In the genomic region with DNA sequence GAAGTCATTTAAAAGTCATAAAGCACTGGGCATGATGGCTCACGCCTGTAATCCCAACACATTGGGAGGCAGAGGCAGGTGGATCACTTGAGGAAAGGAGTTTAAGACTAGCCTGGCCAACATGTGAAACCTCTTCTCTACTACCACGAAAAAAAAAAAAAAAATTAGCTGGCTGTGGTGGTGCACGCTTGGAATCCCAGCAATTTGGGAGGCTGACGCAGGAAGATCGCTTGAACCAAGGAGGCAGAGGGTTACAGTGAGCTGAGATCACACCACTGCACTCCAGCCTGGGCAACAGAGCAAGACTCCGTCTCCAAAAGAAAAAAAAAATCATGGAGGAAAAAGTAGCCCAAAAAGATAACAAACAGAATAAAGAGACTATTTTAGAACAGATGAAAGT, we compare ENCODE assay signal across 21 cellular contexts. TPM values are rescaled to one million over a fixed set of nuclear protein-coding genes. Genes with fewer than 3 reads are reported as not detected.
DNase-seq lines count a peak whose midpoint lies in the region; ATAC-seq, FAIRE-seq and TF ChIP-seq lines count a peak whose summit lies in the region.
"Had no signal": no experiment of that assay in that cellular context is flagged by ENCODE, and none has a peak within 500 bp of the region (broad histone marks: within the 10 kb centered on the region; RNA-seq: fewer than 3 reads in every experiment).

No MANE protein-coding gene starts in this region.

- CTCF ChIA-PET in K562 (lab: Yijun Ruan, JAX; ENCODE audit: low intra/inter-chr PET ratio), result no interaction called here

- TF ChIP-seq EP300 in K562 (IDR thresholded peaks at IDR 0.05; ENCODE audit: low read length), result no peak

- in situ Hi-C loops in K562 (cut with MboI), result no loop called here

- H3K27ac Mint-ChIP-seq in activated naive CD8-positive, alpha-beta T cell treated with anti-CD3 and anti-CD28 coated beads for 36 hours, result peak overlapping the region; percentile 29
- no peak overlapping the region for H3K27ac Mint-ChIP-seq in activated naive CD8-positive, alpha-beta T cell treated with anti-CD3 and anti-CD28 coated beads, Interleukin-2, amount 50 U/mL, for 24 hours
- peak overlapping the region; percentile 19 for H3K27ac Mint-ChIP-seq in neural crest cell (ENCODE audit: unreplicated experiment)
- peak overlapping the region; percentile 59 for H3K27ac Mint-ChIP-seq in stimulated activated naive B cell treated with anti-CD40 and anti-IgM and Interleukin-4, amounts not matched to agents 10 μg/mL and 1 μg/mL and 100 μg/mL, for 72 hours
- H3K27ac Mint-ChIP-seq: CD4-positive, CD25-positive, alpha-beta regulatory T cell had no signal

- TF ChIP-seq RAD21 in K562 (CRISPR knock-in tag; conservative IDR thresholded peaks at IDR 0.05 in 1 of 2, IDR thresholded peaks at IDR 0.05 in 1 of 2), result no peak

- H3K9me3 ChIP-seq in K562 (replicated peaks; ENCODE audit: control insufficient read depth, insufficient read depth, low read depth, low read length), result no peaks in the 10 kb centered on the region
- no peaks in the 10 kb centered on the region for H3K9me3 ChIP-seq in heart right ventricle
- H3K9me3 ChIP-seq: BE2C had no signal

- H3K9ac ChIP-seq in K562 (ENCODE audit: insufficient read depth in 1 of 2, low read depth in 2 of 2, low read length in 2 of 2), result no peak overlapping the region

- H3K4me2 ChIP-seq in K562 (ENCODE audit: insufficient read depth, low read length), result no peak overlapping the region

- H3K4me1 ChIP-seq in K562 (replicated peaks in 1 of 2; ENCODE audit: control insufficient read depth in 2 of 2, insufficient read depth in 2 of 2, low read length in 2 of 2) (no peaks in the 10 kb centered on the region), heart right ventricle (no peaks in the 10 kb centered on the region)
- H3K4me1 ChIP-seq: BE2C had no signal

- no peaks in the 10 kb centered on the region for H3K9me3 Mint-ChIP-seq in activated naive CD8-positive, alpha-beta T cell treated with anti-CD3 and anti-CD28 coated beads for 36 hours
- H3K9me3 Mint-ChIP-seq in activated naive CD8-positive, alpha-beta T cell treated with anti-CD3 and anti-CD28 coated beads, Interleukin-2, amount 50 U/mL, for 24 hours, result no peaks in the 10 kb centered on the region
- no peaks in the 10 kb centered on the region for H3K9me3 Mint-ChIP-seq in neural crest cell
- no peaks in the 10 kb centered on the region for H3K9me3 Mint-ChIP-seq in stimulated activated naive B cell treated with anti-CD40 and anti-IgM and Interleukin-4, amounts not matched to agents 10 μg/mL and 1 μg/mL and 100 μg/mL, for 72 hours
- H3K9me3 Mint-ChIP-seq: CD4-positive, CD25-positive, alpha-beta regulatory T cell; CD8-positive, alpha-beta memory T cell had no signal

- H3K4me3 Mint-ChIP-seq in activated naive CD8-positive, alpha-beta T cell treated with anti-CD3 and anti-CD28 coated beads for 36 hours, result no peak overlapping the region
- no peak overlapping the region for H3K4me3 Mint-ChIP-seq in activated naive CD8-positive, alpha-beta T cell treated with anti-CD3 and anti-CD28 coated beads, Interleukin-2, amount 50 U/mL, for 24 hours
- H3K4me3 Mint-ChIP-seq in neural crest cell, result no peak overlapping the region
- no peak overlapping the region for H3K4me3 Mint-ChIP-seq in stimulated activated naive B cell treated with anti-CD40 and anti-IgM and Interleukin-4, amounts not matched to agents 10 μg/mL and 1 μg/mL and 100 μg/mL, for 72 hours
- H3K4me3 Mint-ChIP-seq: CD8-positive, alpha-beta memory T cell had no signal

- FAIRE-seq in K562 (lab: Jason Lieb, UNC) (peak; percentile 40), HTR-8/SVneo (lab: Jason Lieb, UNC) (no peak)
- FAIRE-seq: A204.1, GM12878 had no signal

- no peak overlapping the region for H3K4me3 ChIP-seq in K562
- H3K4me3 ChIP-seq in heart right ventricle, result no peak overlapping the region
- H3K4me3 ChIP-seq: GM12878 had no signal

- H3K27ac ChIP-seq in K562 (ENCODE audit: extremely low read depth, low read depth, low read length) (no peak overlapping the region), heart right ventricle (no peak overlapping the region)

- intact Hi-C loops in K562 (cut with micrococcal nuclease), result no loop called here
- intact Hi-C loops in heart right ventricle (cut with DNase I), result no loop called here

- BruUV-seq in K562 (replicated peaks; lab: Mats Ljungman, UMichigan), result no TSS peak

- TF ChIP-seq POLR2A in K562 (conservative IDR thresholded peaks at IDR 0.05), result no peak

- no peaks in the 10 kb centered on the region; the same call in 1 of the 3 replicates for H3K79me2 ChIP-seq in K562 (ENCODE audit: control insufficient read depth, insufficient read depth, low read length)

- H2AFZ ChIP-seq in K562 (ENCODE audit: low read depth, low read length), result no peak overlapping the region

- POLR2A ChIA-PET in K562 (lab: Yijun Ruan, JAX), result interaction anchor here (1.0 kb wide), 1 partner anchor 9 kb away, joined by 3 read pairs; no protein-coding TSS in a partner anchor

- 93% methylated on average over 6 of the region's 6 CpGs for WGBS in K562 (ENCODE audit: insufficient coverage, low coverage, missing lambda C conversion rate)
- 94 to 96% methylated on average over 6 of the region's 6 CpGs for WGBS in heart right ventricle, 2 donors

- no peaks in the 10 kb centered on the region for H3K4me1 Mint-ChIP-seq in activated naive CD8-positive, alpha-beta T cell treated with anti-CD3 and anti-CD28 coated beads for 36 hours
- H3K4me1 Mint-ChIP-seq in activated naive CD8-positive, alpha-beta T cell treated with anti-CD3 and anti-CD28 coated beads, Interleukin-2, amount 50 U/mL, for 24 hours, result no peaks in the 10 kb centered on the region
- no peaks in the 10 kb centered on the region for H3K4me1 Mint-ChIP-seq in neural crest cell
- no peaks in the 10 kb centered on the region for H3K4me1 Mint-ChIP-seq in stimulated activated naive B cell treated with anti-CD40 and anti-IgM and Interleukin-4, amounts not matched to agents 10 μg/mL and 1 μg/mL and 100 μg/mL, for 72 hours
- H3K4me1 Mint-ChIP-seq: CD8-positive, alpha-beta memory T cell had no signal

- H3K9me1 ChIP-seq in K562 (ENCODE audit: control insufficient read depth, insufficient read depth, low read length), result no peaks in the 10 kb centered on the region

- ATAC-seq in activated naive CD8-positive, alpha-beta T cell treated with anti-CD3 and anti-CD28 coated beads, Interleukin-2, amount 50 U/mL, for 24 hours, result no peak
- ATAC-seq in K562 (no peak), heart right ventricle (no peak)
- ATAC-seq in stimulated activated naive B cell treated with anti-CD40 and anti-IgM and Interleukin-4, amounts not matched to agents 10 μg/mL and 1 μg/mL and 100 μg/mL, for 72 hours (replicated peaks), result no peak
- ATAC-seq: GM12878 had no signal

- H3K27me3 ChIP-seq in K562 (ENCODE audit: control insufficient read depth in 2 of 2, insufficient read depth in 2 of 2, low read length in 2 of 2) (no peaks in the 10 kb centered on the region), heart right ventricle (no peaks in the 10 kb centered on the region)
- H3K27me3 ChIP-seq: BE2C had no signal

- TF ChIP-seq CTCF in K562 (IDR thresholded peaks at IDR 0.05 in 2 of 3, conservative IDR thresholded peaks at IDR 0.05 in 1 of 3; ENCODE audit: insufficient read depth in 2 of 3, low read depth in 1 of 3, low read length in 3 of 3) (no peak), neural crest cell (conservative IDR thresholded peaks at IDR 0.05) (no peak), heart right ventricle (IDR thresholded peaks at IDR 0.05) (no peak)

- H3K27me3 Mint-ChIP-seq in activated naive CD8-positive, alpha-beta T cell treated with anti-CD3 and anti-CD28 coated beads for 36 hours, result no peaks in the 10 kb centered on the region
- no peaks in the 10 kb centered on the region for H3K27me3 Mint-ChIP-seq in activated naive CD8-positive, alpha-beta T cell treated with anti-CD3 and anti-CD28 coated beads, Interleukin-2, amount 50 U/mL, for 24 hours
- H3K27me3 Mint-ChIP-seq in neural crest cell (ENCODE audit: low read depth), result no peaks in the 10 kb centered on the region
- no peaks in the 10 kb centered on the region for H3K27me3 Mint-ChIP-seq in stimulated activated naive B cell treated with anti-CD40 and anti-IgM and Interleukin-4, amounts not matched to agents 10 μg/mL and 1 μg/mL and 100 μg/mL, for 72 hours
- H3K27me3 Mint-ChIP-seq: CD4-positive, CD25-positive, alpha-beta regulatory T cell; CD8-positive, alpha-beta memory T cell had no signal

- H4K20me1 ChIP-seq in K562 (replicated peaks; ENCODE audit: control insufficient read depth, insufficient read depth, low read length), result no peaks in the 10 kb centered on the region

- H3K36me3 ChIP-seq in K562 (ENCODE audit: control insufficient read depth, insufficient read depth, low read length) (peaks cover 91% of the 10 kb centered on the region), heart right ventricle (peaks cover 0 to 100% (median 62%) of the 10 kb centered on the region in 9 donors)

- H3K36me3 Mint-ChIP-seq in activated naive CD8-positive, alpha-beta T cell treated with anti-CD3 and anti-CD28 coated beads for 36 hours, result peaks cover 32% of the 10 kb centered on the region
- peaks cover 58% of the 10 kb centered on the region for H3K36me3 Mint-ChIP-seq in activated naive CD8-positive, alpha-beta T cell treated with anti-CD3 and anti-CD28 coated beads, Interleukin-2, amount 50 U/mL, for 24 hours (ENCODE audit: low read depth)
- H3K36me3 Mint-ChIP-seq in neural crest cell (ENCODE audit: low read depth), result peaks cover 22% of the 10 kb centered on the region
- peaks cover 28 to 47% of the 10 kb centered on the region in 2 donors for H3K36me3 Mint-ChIP-seq in stimulated activated naive B cell treated with anti-CD40 and anti-IgM and Interleukin-4, amounts not matched to agents 10 μg/mL and 1 μg/mL and 100 μg/mL, for 72 hours

- DNase-seq in activated naive CD8-positive, alpha-beta T cell treated with anti-CD3 and anti-CD28 coated beads for 36 hours, result no peak
- no peak for DNase-seq in activated naive CD8-positive, alpha-beta T cell treated with anti-CD3 and anti-CD28 coated beads, Interleukin-2, amount 50 U/mL, for 24 hours
- DNase-seq in K562 (ENCODE audit: extremely low read depth in 1 of 4, low spot score in 3 of 4), result no peak
- no peak for DNase-seq in neural crest cell (ENCODE audit: low read depth, low spot score)
- DNase-seq in stimulated activated naive B cell treated with anti-CD40 and anti-IgM and Interleukin-4, amounts not matched to agents 10 μg/mL and 1 μg/mL and 100 μg/mL, for 72 hours, result no peak
- no peak for DNase-seq in HTR-8/SVneo (ENCODE audit: insufficient read length, low spot score)
- DNase-seq in heart right ventricle, result no peak
- DNase-seq: ACHN; BE2C; C1 segment of cervical spinal cord; CD4-positive, CD25-positive, alpha-beta regulatory T cell; CD8-positive, alpha-beta memory T cell; COR-L47; DMS 273 treated with DMSO at 0.1 percent for 48 hours; DMS53; DND-41; EL; GOT3; H7 had no signal

RNA-seq across cellular contexts. Expression of a gene that starts 42.2 kb away (rescaled TPM):
- 100 to 1,000 TPM in 1 of 2 experiments, 10 to 100 TPM in 1; 98.1 to 115 TPM for total RNA-seq in activated naive CD8-positive, alpha-beta T cell treated with anti-CD3 and anti-CD28 coated beads for 36 hours
- total RNA-seq in K562 (2011; cell fraction: chromatin; rRNA removed; ENCODE audit: low replicate concordance), result 342 and 546 TPM in 2 replicates
- 195 and 218 TPM in 2 replicates for total RNA-seq in K562 (2011; cell fraction: nucleolus; rRNA removed)
- total RNA-seq in K562 (2011; cell fraction: nucleoplasm; rRNA removed), result 297 and 312 TPM in 2 replicates
- total RNA-seq in K562 (2014; rRNA removed) (143 TPM in 2 replicates), K562 (2014; rRNA removed; fragmentation: Illumina TruSeq; extraction: Trizol) (116 and 118 TPM in 2 replicates), K562 (2015; rRNA removed; fragmentation: Illumina TruSeq; extraction: Trizol) (164 and 182 TPM in 2 replicates), K562 (2021) (122 and 130 TPM in 2 replicates), neural crest cell (96.8 and 104 TPM in 2 replicates), heart right ventricle (10 to 100 TPM; 34.8 to 65.5 (median 48.1) TPM)
- polyA plus RNA-seq in K562 (2011; rRNA removed) (132 and 146 TPM in 2 replicates), K562 (2014; fragmentation: Illumina TruSeq; extraction: Trizol) (196 and 197 TPM in 2 replicates), K562 (2014; fragmentation: Nextera tagmentation; extraction: Ambion mirVana) (10 to 100 TPM; 45.1 to 60.8 TPM), K562 (2014; rRNA removed) (128 and 131 TPM in 2 replicates), heart right ventricle (10 to 100 TPM; 11.1 to 21.5 TPM)
- polyA plus RNA-seq in K562 (2011; cell fraction: cytosol; rRNA removed), result 259 and 340 TPM in 2 replicates
- 203 and 273 TPM in 2 replicates for polyA plus RNA-seq in K562 (2011; cell fraction: nucleus; rRNA removed)
- polyA plus RNA-seq in K562 (2012), result 80.8 and 90.3 TPM in 2 replicates
- polyA minus RNA-seq in K562 (2011; rRNA and poly(A)+ RNA removed), result 279 and 376 TPM in 2 replicates
- 161 and 183 TPM in 2 replicates for polyA minus RNA-seq in K562 (2011; cell fraction: cytosol; rRNA and poly(A)+ RNA removed)
- polyA minus RNA-seq in K562 (2011; cell fraction: nucleus; rRNA and poly(A)+ RNA removed), result 94.9 and 145 TPM in 2 replicates

RNA-seq across cellular contexts. Expression of a gene that starts 53.2 kb away (rescaled TPM):
- total RNA-seq in activated naive CD8-positive, alpha-beta T cell treated with anti-CD3 and anti-CD28 coated beads for 36 hours, result 10 to 100 TPM; 35.4 to 35.6 TPM
- total RNA-seq in K562 (2011; cell fraction: chromatin; rRNA removed; ENCODE audit: low replicate concordance), result 52.9 and 128 TPM in 2 replicates
- 70.0 and 81.9 TPM in 2 replicates for total RNA-seq in K562 (2011; cell fraction: nucleolus; rRNA removed)
- total RNA-seq in K562 (2011; cell fraction: nucleoplasm; rRNA removed), result 77.8 and 87.7 TPM in 2 replicates
- total RNA-seq in K562 (2014; rRNA removed) (17.9 and 26.9 TPM in 2 replicates), K562 (2014; rRNA removed; fragmentation: Illumina TruSeq; extraction: Trizol) (18.4 and 20.2 TPM in 2 replicates), K562 (2015; rRNA removed; fragmentation: Illumina TruSeq; extraction: Trizol) (20.6 and 22.7 TPM in 2 replicates), K562 (2021) (35.2 and 38.0 TPM in 2 replicates), neural crest cell (34.8 and 39.5 TPM in 2 replicates), heart right ventricle (10 to 100 TPM; 17.2 to 29.8 (median 20.9) TPM)
- polyA plus RNA-seq in K562 (2011; rRNA removed) (47.2 and 57.2 TPM in 2 replicates), K562 (2014; fragmentation: Illumina TruSeq; extraction: Trizol) (46.4 and 49.7 TPM in 2 replicates), K562 (2014; fragmentation: Nextera tagmentation; extraction: Ambion mirVana) (10 to 100 TPM; 33.7 to 40.0 TPM), K562 (2014; rRNA removed) (31.8 and 34.9 TPM in 2 replicates), heart right ventricle (10 to 100 TPM; 12.7 to 25.9 TPM)
- 61.2 and 89.0 TPM in 2 replicates for polyA plus RNA-seq in K562 (2011; cell fraction: cytosol; rRNA removed)
- 177 and 185 TPM in 2 replicates for polyA plus RNA-seq in K562 (2011; cell fraction: nucleus; rRNA removed)
- polyA plus RNA-seq in K562 (2012), result 38.5 and 43.9 TPM in 2 replicates
- polyA minus RNA-seq in K562 (2011; rRNA and poly(A)+ RNA removed), result 32.7 and 40.7 TPM in 2 replicates
- 16.9 and 30.9 TPM in 2 replicates for polyA minus RNA-seq in K562 (2011; cell fraction: cytosol; rRNA and poly(A)+ RNA removed)
- 18.3 and 23.0 TPM in 2 replicates for polyA minus RNA-seq in K562 (2011; cell fraction: nucleus; rRNA and poly(A)+ RNA removed)
